Comparison of ENCODE assay signal across 20 cellular contexts in genomic region chr1:185850366-185850765, GRCh38.
DNase-seq lines count a peak whose midpoint lies in the region; FAIRE-seq and TF ChIP-seq lines count a peak whose summit lies in the region.
"Had no signal": no experiment of that assay in that cellular context is flagged by ENCODE, and none has a peak within 500 bp of the region (broad histone marks: within the 10 kb centered on the region; RNA-seq: fewer than 3 reads in every experiment).

No MANE protein-coding gene starts in this region.

- TF ChIP-seq CTCF in bronchial epithelial cell (IDR thresholded peaks at IDR 0.05; ENCODE audit: insufficient read depth, low read length, severe bottlenecking) (no peak), nephron progenitor cell (IDR thresholded peaks at IDR 0.05) (no peak), testis (IDR thresholded peaks at IDR 0.05) (no peak), coronary artery (IDR thresholded peaks at IDR 0.05) (no peak)

- H3K4me1 ChIP-seq in testis, result no peaks in the 10 kb centered on the region
- H3K4me1 ChIP-seq: stomach, uterus had no signal

- H3K9me3 ChIP-seq in testis, result no peaks in the 10 kb centered on the region
- H3K9me3 ChIP-seq: esophagus muscularis mucosa, MG63, stomach, uterus had no signal

- H3K4me3 Mint-ChIP-seq in nephron progenitor cell, result no peak overlapping the region
- H3K4me3 Mint-ChIP-seq: dendritic cell treated with granulocyte-macrophage colony-stimulating factor and Interleukin-4, amounts not matched to agents 40 ng/mL and 50 ng/mL, for 4 days; naive B cell had no signal

- H3K27me3 Mint-ChIP-seq in nephron progenitor cell (ENCODE audit: low read depth, poor library complexity), result no peaks in the 10 kb centered on the region
- H3K27me3 Mint-ChIP-seq: dendritic cell treated with granulocyte-macrophage colony-stimulating factor and Interleukin-4, amounts not matched to agents 40 ng/mL and 50 ng/mL, for 4 days; naive B cell had no signal

- intact Hi-C loops in testis (cut with DNase I; ENCODE audit: low total_unique reads), result no loop called here

- H3K27me3 ChIP-seq in bronchial epithelial cell (ENCODE audit: control insufficient read depth, insufficient read depth, low read length) (no peaks in the 10 kb centered on the region), testis (no peaks in the 10 kb centered on the region)
- H3K27me3 ChIP-seq: esophagus muscularis mucosa, stomach, uterus had no signal

- H3K36me3 ChIP-seq in bronchial epithelial cell (ENCODE audit: control insufficient read depth, insufficient read depth, low read length) (no peaks in the 10 kb centered on the region), testis (ENCODE audit: low read depth, missing control alignments) (no peaks in the 10 kb centered on the region)
- H3K36me3 ChIP-seq: MG63, stomach, uterus, WERI-Rb-1 had no signal

- WGBS in testis, 2 donors, result 86 to 98% methylated on average over 1 of the region's 1 CpG

- no peaks in the 10 kb centered on the region for H3K9me3 Mint-ChIP-seq in nephron progenitor cell
- H3K9me3 Mint-ChIP-seq: dendritic cell treated with granulocyte-macrophage colony-stimulating factor and Interleukin-4, amounts not matched to agents 40 ng/mL and 50 ng/mL, for 4 days; naive B cell had no signal

- FAIRE-seq in bronchial epithelial cell (lab: Jason Lieb, UNC), result no peak

- H3K4me3 ChIP-seq in bronchial epithelial cell (ENCODE audit: low read depth, low read length) (no peak overlapping the region), testis (no peak overlapping the region), coronary artery (no peak overlapping the region)
- H3K4me3 ChIP-seq: esophagus muscularis mucosa, MG63, stomach, uterus had no signal

- no peak for TF ChIP-seq POLR2A in testis (IDR thresholded peaks at IDR 0.05)

- no peaks in the 10 kb centered on the region for H3K36me3 Mint-ChIP-seq in nephron progenitor cell (ENCODE audit: low read depth)
- H3K36me3 Mint-ChIP-seq: naive B cell had no signal

- no peak overlapping the region for H3K27ac ChIP-seq in testis
- H3K27ac ChIP-seq in coronary artery, result no peak overlapping the region
- H3K27ac ChIP-seq: esophagus muscularis mucosa, stomach, uterus, WERI-Rb-1 had no signal

- DNase-seq in Daoy (ENCODE audit: low read depth) (peak; percentile 41), NCI-H226 (peak; percentile 55), bronchial epithelial cell (ENCODE audit: low read depth) (peak; percentile 58), nephron progenitor cell (no peak), medulla oblongata (ENCODE audit: extremely low spot score) (no peak), testis (no peak), coronary artery (ENCODE audit: low spot score) (no peak)
- DNase-seq in activated CD4-positive, alpha-beta T cell treated with anti-CD3 and anti-CD28 coated beads for 4 hours, result no peak
- DNase-seq: Calu3, left cardiac atrium, MG63, naive B cell, NCI-H1930, NCI-H69, stomach, SW 1271, uterus, WERI-Rb-1 had no signal

- H3K4me1 Mint-ChIP-seq in nephron progenitor cell, result no peaks in the 10 kb centered on the region
- H3K4me1 Mint-ChIP-seq: naive B cell had no signal

- H3K27ac Mint-ChIP-seq in nephron progenitor cell, result peak overlapping the region; percentile 43
- H3K27ac Mint-ChIP-seq: dendritic cell treated with granulocyte-macrophage colony-stimulating factor and Interleukin-4, amounts not matched to agents 40 ng/mL and 50 ng/mL, for 4 days; naive B cell had no signal

Comparison
In these comparisons a context has a peak if more than half of its experiments do, and no peak if none do; other contexts are left out.
1. DNase-seq: peak in Daoy (single experiment), NCI-H226 (single experiment) and bronchial epithelial cell (single experiment); none in nephron progenitor cell (single experiment), activated CD4-positive, alpha-beta T cell treated with anti-CD3 and anti-CD28 coated beads for 4 hours (0 of 2), medulla oblongata (single experiment), testis (single experiment) and coronary artery (single experiment).